ENCODE assay signal across 21 cellular contexts in the genomic region with DNA sequence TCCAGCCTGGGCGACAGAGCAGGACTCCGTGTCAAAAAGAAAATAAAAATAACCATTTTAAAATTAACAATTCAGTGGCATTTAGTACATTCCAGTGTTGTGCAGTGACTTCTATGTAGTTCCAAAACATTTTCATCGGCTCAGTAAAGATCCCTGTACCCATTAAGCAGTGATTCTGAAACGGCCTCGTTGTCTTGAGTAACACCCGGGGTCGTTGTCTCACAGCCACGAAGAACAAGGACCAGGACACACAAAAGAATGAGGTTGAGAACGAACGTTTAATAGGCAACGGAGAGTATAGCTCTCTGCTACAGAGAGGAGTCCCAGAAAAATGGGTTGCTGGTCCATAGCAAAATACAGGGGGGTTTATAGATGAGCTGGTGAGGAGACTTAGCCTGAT.
"Had no signal": no experiment of that assay in that cellular context is flagged by ENCODE, and none has a peak within 500 bp of the region (broad histone marks: within the 10 kb centered on the region; RNA-seq: fewer than 3 reads in every experiment).

No MANE protein-coding gene starts in this region.

- H3K9me3 Mint-ChIP-seq: activated naive CD4-positive, alpha-beta T cell treated with anti-CD3 and anti-CD28 coated beads, Interleukin-2, amount 50 U/mL, for 24 hours; central memory CD8-positive, alpha-beta T cell had no signal

- H3K27me3 Mint-ChIP-seq: activated CD4-positive, alpha-beta memory T cell treated with anti-CD3 and anti-CD28 coated beads for 36 hours; activated naive CD4-positive, alpha-beta T cell treated with anti-CD3 and anti-CD28 coated beads, Interleukin-2, amount 50 U/mL, for 24 hours; central memory CD8-positive, alpha-beta T cell had no signal

- H3K4me3 Mint-ChIP-seq: activated CD4-positive, alpha-beta memory T cell treated with anti-CD3 and anti-CD28 coated beads for 36 hours; activated CD4-positive, alpha-beta T cell treated with anti-CD3 and anti-CD28 coated beads, Interleukin-2, amount 10 ng/mL, durations not matched to agents 7 days and 5 days; activated T-cell treated with anti-CD3 and anti-CD28 coated beads, Interleukin-2, amount 50 U/mL, for 4 hours; central memory CD8-positive, alpha-beta T cell; T-helper 17 cell had no signal

- DNase-seq: activated CD4-positive, alpha-beta memory T cell treated with anti-CD3 and anti-CD28 coated beads for 36 hours; activated CD4-positive, alpha-beta T cell treated with anti-CD3 and anti-CD28 coated beads, Interleukin-2, amount 10 ng/mL, durations not matched to agents 7 days and 5 days; activated CD4-positive, CD25-positive, alpha-beta regulatory T cell; activated CD8-positive, alpha-beta memory T cell treated with anti-CD3 and anti-CD28 coated beads for 24 hours; activated gamma-delta T cell treated with Interleukin-2 at 50 U/mL for 16 hours; activated T-cell treated with anti-CD3 and anti-CD28 coated beads, Interleukin-2, amount 50 U/mL, for 4 hours; aorta; NCI-H1105 treated with DMSO at 0.1 percent for 48 hours; NCI-H1436 treated with DMSO at 0.1 percent for 48 hours; NCI-H187; NCI-H2081; NCI-H510A treated with DMSO at 0.1 percent for 48 hours; NCI-H69; SIG-M5; T-helper 17 cell; T-helper 9 cell had no signal

- H3K27ac Mint-ChIP-seq: activated CD4-positive, alpha-beta memory T cell treated with anti-CD3 and anti-CD28 coated beads for 36 hours; activated CD4-positive, alpha-beta T cell treated with anti-CD3 and anti-CD28 coated beads, Interleukin-2, amount 10 ng/mL, durations not matched to agents 7 days and 5 days; activated naive CD4-positive, alpha-beta T cell treated with anti-CD3 and anti-CD28 coated beads, Interleukin-2, amount 50 U/mL, for 24 hours; activated T-helper 2 cell treated with anti-CD3 and anti-CD28 coated beads, Interferon-gamma antibody, Interleukin-2, Interleukin-4, amounts not matched to agents 10 μg/mL and 5 μg/mL and 100 μg/mL, durations not matched to agents 14 hours and 24 hours and 36 hours; brain; T-helper 17 cell had no signal

- H3K4me3 ChIP-seq: PC-9 had no signal

- H2AFZ ChIP-seq: PC-9 had no signal

- H3K4me2 ChIP-seq: PC-9 had no signal

- H3K27ac ChIP-seq: PC-9 had no signal
